19 cellular contexts compared by ENCODE assay signal in genomic region chr2:166104773-166105172, GRCh38. TPM values are rescaled to one million over a fixed set of nuclear protein-coding genes. Genes with fewer than 3 reads are reported as not detected.
DNase-seq lines count a peak whose midpoint lies in the region; ATAC-seq, FAIRE-seq and TF ChIP-seq lines count a peak whose summit lies in the region.
"Had no signal": no experiment of that assay in that cellular context is flagged by ENCODE, and none has a peak within 500 bp of the region (broad histone marks: within the 10 kb centered on the region; RNA-seq: fewer than 3 reads in every experiment).

No MANE protein-coding gene starts in this region.

- H2AFZ ChIP-seq in GM12878 (ENCODE audit: control insufficient read depth, low read depth, low read length) (no peak overlapping the region), osteoblast (ENCODE audit: low read length) (peak overlapping the region; percentile 29)

- H3K27ac ChIP-seq in BLaER1 (no peak overlapping the region), GM12878 (ENCODE audit: control insufficient read depth, insufficient read depth) (no peak overlapping the region), osteoblast (ENCODE audit: low read depth, low read length) (no peak overlapping the region)
- H3K27ac ChIP-seq: C4-2B had no signal

- no peak for FAIRE-seq in GM12878 (lab: Jason Lieb, UNC)
- FAIRE-seq: H1 had no signal

- POLR2A ChIA-PET in GM12878 (lab: Charles Lee) = no interaction called here

- intact Hi-C loops in GM12878 (cut with micrococcal nuclease; ENCODE audit: unreplicated experiment) = no loop called here

- CTCF ChIA-PET in GM12878 (lab: Yijun Ruan, JAX) = no interaction called here

- no peak for ATAC-seq in GM12878

- H3K79me2 ChIP-seq in GM12878 (ENCODE audit: control insufficient read depth, insufficient read depth, low read length) (no peaks in the 10 kb centered on the region), osteoblast (ENCODE audit: insufficient read depth, low read length) (no peaks in the 10 kb centered on the region)

- TF ChIP-seq POLR2A in GM12878 (IDR thresholded peaks at IDR 0.05; ENCODE audit: low read depth, low read length) = no peak

- WGBS in GM12878 (ENCODE audit: insufficient coverage, insufficient replicate concordance, low lambda C conversion rate, missing lambda C conversion rate) = 14% methylated on average over 3 of the region's 3 CpGs

- SMC1A ChIA-PET in GM12878 (lab: Charles Lee; ENCODE audit: uncharacterized antibody, unreplicated experiment) = no interaction called here

- H3K9ac ChIP-seq in BLaER1 = no peak overlapping the region
- no peak overlapping the region for H3K9ac ChIP-seq in GM12878 (ENCODE audit: control insufficient read depth, insufficient read depth, low read length)

- TF ChIP-seq CTCF in GM12878 (IDR thresholded peaks at IDR 0.05 in 2 of 3, conservative IDR thresholded peaks at IDR 0.05 in 1 of 3; ENCODE audit: control insufficient read depth in 2 of 3, extremely low read depth in 1 of 3, insufficient read depth in 1 of 3, low read depth in 3 of 3, low read length in 3 of 3) (no peak), fibroblast of mammary gland (conservative IDR thresholded peaks at IDR 0.05; ENCODE audit: control insufficient read depth, insufficient read depth, low read depth, low read length) (no peak), osteoblast (IDR thresholded peaks at IDR 0.05; ENCODE audit: extremely low read depth, low read depth, low read length) (no peak)

- in situ Hi-C loops in GM12878 (cut with MboI) = no loop called here

- H4K20me1 ChIP-seq in BLaER1 (no peaks in the 10 kb centered on the region), GM12878 (ENCODE audit: control insufficient read depth, insufficient read depth) (no peaks in the 10 kb centered on the region), osteoblast (ENCODE audit: insufficient read depth, low read length) (no peaks in the 10 kb centered on the region)

- BruUV-seq in GM12878 (replicated peaks; lab: Mats Ljungman, UMichigan) = no TSS peak

- H3K36me3 ChIP-seq in BLaER1 (no peaks in the 10 kb centered on the region), GM12878 (ENCODE audit: control insufficient read depth in 2 of 2, insufficient read depth in 2 of 2, low read length in 1 of 2) (no peaks in the 10 kb centered on the region), osteoblast (ENCODE audit: insufficient read depth, low read length) (no peaks in the 10 kb centered on the region)
- H3K36me3 ChIP-seq: BE2C had no signal

- H3K27me3 ChIP-seq in BLaER1 (no peaks in the 10 kb centered on the region), GM12878 (replicated peaks in 1 of 2; ENCODE audit: control insufficient read depth in 2 of 2, insufficient read depth in 2 of 2, low read length in 1 of 2) (no peaks in the 10 kb centered on the region; a peak in 1 of 4 replicates), osteoblast (ENCODE audit: insufficient read depth, low read length) (no peaks in the 10 kb centered on the region)
- H3K27me3 ChIP-seq: BE2C had no signal

- no peak for TF ChIP-seq RAD21 in GM12878 (IDR thresholded peaks at IDR 0.05; ENCODE audit: insufficient read depth, low read depth, low read length)

- RAD21 ChIA-PET in GM12878 (lab: Charles Lee; ENCODE audit: unreplicated experiment) = no interaction called here

- DNase-seq in GM12878 (ENCODE audit: low read depth, low spot score) = no peak
- peak; percentile 19 for DNase-seq in fibroblast of mammary gland (ENCODE audit: low read depth)
- peak; percentile 32 for DNase-seq in osteoblast (ENCODE audit: insufficient read length, low spot score, missing footprints)
- DNase-seq in NCI-H345 (lab: John Stamatoyannopoulos, UW) = no peak
- no peak for DNase-seq in NCI-H2081 treated with DMSO at 0.1 percent for 48 hours (lab: John Stamatoyannopoulos, UW)
- no peak for DNase-seq in NCI-H446 (lab: John Stamatoyannopoulos, UW)
- DNase-seq: ACHN; BE2C; CD4-positive, alpha-beta T cell; DMS153; DMS79; GDM1; H9 had no signal

- peak overlapping the region; percentile 23; the same call in 1 of the 2 replicates for H3K4me2 ChIP-seq in BLaER1
- no peak overlapping the region for H3K4me2 ChIP-seq in GM12878 (ENCODE audit: control insufficient read depth, insufficient read depth)
- no peak overlapping the region for H3K4me2 ChIP-seq in osteoblast (ENCODE audit: insufficient read depth, low read length)

- TF ChIP-seq EP300 in GM12878 (IDR thresholded peaks at IDR 0.05; ENCODE audit: borderline replicate concordance in 1 of 2, control insufficient read depth in 1 of 2, low read depth in 2 of 2, low read length in 2 of 2) = no peak

- H3K4me1 ChIP-seq in BLaER1 (peaks cover 11% of the 10 kb centered on the region), GM12878 (ENCODE audit: control insufficient read depth, insufficient read depth, low read length) (no peaks in the 10 kb centered on the region), osteoblast (ENCODE audit: insufficient read depth, low read length) (peaks cover 4% of the 10 kb centered on the region)
- H3K4me1 ChIP-seq: BE2C had no signal

- H3K9me3 ChIP-seq in BLaER1 (no peaks in the 10 kb centered on the region), GM12878 (replicated peaks; ENCODE audit: control insufficient read depth, insufficient read depth, low read length) (no peaks in the 10 kb centered on the region), osteoblast (ENCODE audit: low read depth, low read length) (no peaks in the 10 kb centered on the region)
- H3K9me3 ChIP-seq: BE2C had no signal

- H3K4me3 ChIP-seq in BLaER1 (no peak overlapping the region), GM12878 (no peak overlapping the region), fibroblast of mammary gland (ENCODE audit: control insufficient read depth, low read depth, low read length) (no peak overlapping the region), osteoblast (ENCODE audit: insufficient read depth, low read length) (no peak overlapping the region)

TF ChIP-seq in GM12878, 131 proteins besides CTCF, POLR2A, EP300 and RAD21:
- TF ChIP-seq ATF7 (IDR thresholded peaks at IDR 0.05; ENCODE audit: low read depth) (peak; percentile 55; the same call in 1 of the 2 replicates), ZBTB40 (IDR thresholded peaks at IDR 0.05; ENCODE audit: borderline replicate concordance) (no peak), PAX5 (IDR thresholded peaks at IDR 0.05; ENCODE audit: borderline replicate concordance, low read depth, low read length) (no peak), TCF7 (IDR thresholded peaks at IDR 0.05; ENCODE audit: borderline replicate concordance) (no peak)

RNA-seq across cellular contexts. Expression of gene SCN1A, which starts 23.0 kb away (rescaled TPM):
- total RNA-seq in GM12878 (2013; cell fraction: nucleolus; rRNA removed) = not detected in 2 replicates
- total RNA-seq in GM12878 (2014; rRNA removed) = not detected in 2 replicates
- total RNA-seq in GM12878 (2014; rRNA removed; fragmentation: Illumina TruSeq; extraction: Trizol) = not detected in 2 replicates
- not detected in 2 replicates for total RNA-seq in GM12878 (2021)
- not detected for polyA plus RNA-seq in GM12878 (2011; ENCODE audit: low read depth)
- polyA plus RNA-seq in GM12878 (2011; rRNA removed) = not detected in 2 replicates
- not detected in 2 replicates for polyA plus RNA-seq in GM12878 (2011; cell fraction: cytosol; rRNA removed)
- polyA plus RNA-seq in GM12878 (2011; cell fraction: nucleus; rRNA removed) = 0.01 TPM in 1 of 2 replicates, not detected in the other
- polyA plus RNA-seq in GM12878 (2012) = not detected in 2 replicates
- not detected in 2 replicates for polyA plus RNA-seq in GM12878 (2014; fragmentation: Illumina TruSeq; extraction: Trizol)
- not detected for polyA plus RNA-seq in GM12878 (2014; fragmentation: Nextera tagmentation; extraction: Ambion mirVana)
- not detected in 2 replicates for polyA plus RNA-seq in GM12878 (2014; rRNA removed)
- not detected for polyA plus RNA-seq in GM12878 (2016; fragmentation: Nextera tagmentation; extraction: Ambion mirVana)
- not detected in 2 replicates for polyA minus RNA-seq in GM12878 (2011; rRNA and poly(A)+ RNA removed)
- polyA minus RNA-seq in GM12878 (2011; cell fraction: cytosol; rRNA and poly(A)+ RNA removed) = not detected in 2 replicates
- not detected in 2 replicates for polyA minus RNA-seq in GM12878 (2011; cell fraction: nucleus; rRNA and poly(A)+ RNA removed)
- total RNA-seq in osteoblast = 0.59 and 0.72 TPM in 2 replicates
- total RNA-seq: A172; CD4-positive, alpha-beta T cell; Daoy; HT-29 had no signal

Comparison
In these comparisons a context has a peak if more than half of its experiments do, and no peak if none do; other contexts are left out.
1. DNase-seq: peak in fibroblast of mammary gland (single experiment) and osteoblast (single experiment); none in GM12878 (single experiment), NCI-H345 (single experiment), NCI-H2081 treated with DMSO at 0.1 percent for 48 hours (single experiment) and NCI-H446 (0 of 2).